In genomic region chr1:118881751-118882150, GRCh38 we compare ENCODE assay signal across 30 cellular contexts.
"Had no signal": no experiment of that assay in that cellular context is flagged by ENCODE, and none has a peak within 500 bp of the region (broad histone marks: within the 10 kb centered on the region; RNA-seq: fewer than 3 reads in every experiment).

No MANE protein-coding gene starts in this region.

- H3K27ac ChIP-seq: ascending aorta, cardiac muscle cell had no signal

- H3K27me3 Mint-ChIP-seq: activated CD4-positive, alpha-beta T cell treated with anti-CD3 and anti-CD28 coated beads, Interleukin-2, amount 10 ng/mL, durations not matched to agents 24 days and 14 days; activated CD8-positive, alpha-beta T cell treated with anti-CD3 and anti-CD28 coated beads for 36 hours; activated naive CD4-positive, alpha-beta T cell treated with anti-CD3 and anti-CD28 coated beads, Interleukin-2, amount 50 U/mL, for 24 hours; activated naive CD8-positive, alpha-beta T cell treated with anti-CD3 and anti-CD28 coated beads, Interleukin-2, amount 10 ng/mL, durations not matched to agents 7 days and 5 days; central memory CD8-positive, alpha-beta T cell had no signal

- H3K4me3 ChIP-seq: ascending aorta, cardiac muscle cell, MG63 had no signal

- H3K4me3 Mint-ChIP-seq: activated CD4-positive, alpha-beta T cell treated with anti-CD3 and anti-CD28 coated beads, Interleukin-2, amount 10 ng/mL, durations not matched to agents 24 days and 14 days; activated CD8-positive, alpha-beta T cell treated with anti-CD3 and anti-CD28 coated beads for 36 hours; activated naive CD4-positive, alpha-beta T cell treated with anti-CD3 and anti-CD28 coated beads, Interleukin-2, amount 50 U/mL, for 24 hours; activated naive CD8-positive, alpha-beta T cell treated with anti-CD3 and anti-CD28 coated beads, Interleukin-2, amount 10 ng/mL, durations not matched to agents 7 days and 5 days; activated T-cell treated with anti-CD3 and anti-CD28 coated beads, Interleukin-2, amount 50 U/mL, for 72 hours; activated T-helper 17 cell treated with anti-CD3 and anti-CD28 coated beads, Interleukin-2, amount 50 U/mL, for 72 hours; central memory CD8-positive, alpha-beta T cell had no signal

- H3K27me3 ChIP-seq: ascending aorta, cardiac muscle cell, MG63 had no signal

- H3K9me3 Mint-ChIP-seq: activated CD4-positive, alpha-beta T cell treated with anti-CD3 and anti-CD28 coated beads, Interleukin-2, amount 10 ng/mL, durations not matched to agents 24 days and 14 days; activated CD8-positive, alpha-beta T cell treated with anti-CD3 and anti-CD28 coated beads for 36 hours; activated T-helper 17 cell treated with anti-CD3 and anti-CD28 coated beads, Interleukin-2, amount 50 U/mL, for 72 hours had no signal

- H3K27ac Mint-ChIP-seq: activated CD4-positive, alpha-beta T cell treated with anti-CD3 and anti-CD28 coated beads, Interleukin-2, amount 10 ng/mL, durations not matched to agents 24 days and 14 days; activated CD8-positive, alpha-beta T cell treated with anti-CD3 and anti-CD28 coated beads for 36 hours; activated naive CD4-positive, alpha-beta T cell treated with anti-CD3 and anti-CD28 coated beads, Interleukin-2, amount 50 U/mL, for 24 hours; activated naive CD8-positive, alpha-beta T cell treated with anti-CD3 and anti-CD28 coated beads, Interleukin-2, amount 10 ng/mL, durations not matched to agents 7 days and 5 days; activated T-cell treated with anti-CD3 and anti-CD28 coated beads, Interleukin-2, amount 50 U/mL, for 72 hours; activated T-helper 17 cell treated with anti-CD3 and anti-CD28 coated beads, Interleukin-2, amount 50 U/mL, for 72 hours had no signal

- DNase-seq: activated CD4-positive, alpha-beta T cell treated with anti-CD3 and anti-CD28 coated beads, Interleukin-2, amount 10 ng/mL, durations not matched to agents 24 days and 14 days; activated CD4-positive, alpha-beta T cell treated with anti-CD3 and anti-CD28 coated beads, Interleukin-2, amount 50 U/mL, for 4 hours; activated CD8-positive, alpha-beta T cell treated with anti-CD3 and anti-CD28 coated beads for 36 hours; activated effector memory CD4-positive, alpha-beta T cell treated with anti-CD3 and anti-CD28 coated beads, Interleukin-2, amount 50 U/mL, for 16 hours; activated naive CD4-positive, alpha-beta T cell; activated naive CD8-positive, alpha-beta T cell treated with anti-CD3 and anti-CD28 coated beads, Interleukin-2, amount 10 ng/mL, durations not matched to agents 7 days and 5 days; activated T-cell treated with anti-CD3 and anti-CD28 coated beads, Interleukin-2, amount 50 U/mL, for 1 hour; activated T-cell treated with anti-CD3 and anti-CD28 coated beads, Interleukin-2, amount 50 U/mL, for 72 hours; amygdala; Karpas-422; KBM-7; MG63; NCI-H1048; NCI-H1105 treated with DMSO at 0.1 percent for 48 hours; NCI-H1436; NCI-H1694 treated with DMSO at 0.1 percent for 48 hours; NCI-H2029; NCI-H345; NCI-H524 treated with DMSO at 0.1 percent for 48 hours; SIG-M5; SW 1271; T-helper 1 cell; T1000 had no signal

- H3K36me3 ChIP-seq: ascending aorta, cardiac muscle cell had no signal

- H3K4me1 Mint-ChIP-seq: activated CD4-positive, alpha-beta T cell treated with anti-CD3 and anti-CD28 coated beads, Interleukin-2, amount 10 ng/mL, durations not matched to agents 24 days and 14 days; activated naive CD4-positive, alpha-beta T cell treated with anti-CD3 and anti-CD28 coated beads, Interleukin-2, amount 50 U/mL, for 24 hours; activated naive CD8-positive, alpha-beta T cell treated with anti-CD3 and anti-CD28 coated beads, Interleukin-2, amount 10 ng/mL, durations not matched to agents 7 days and 5 days; activated T-helper 17 cell treated with anti-CD3 and anti-CD28 coated beads, Interleukin-2, amount 50 U/mL, for 72 hours; central memory CD8-positive, alpha-beta T cell had no signal

- H3K36me3 Mint-ChIP-seq: activated naive CD4-positive, alpha-beta T cell treated with anti-CD3 and anti-CD28 coated beads, Interleukin-2, amount 50 U/mL, for 24 hours; activated naive CD8-positive, alpha-beta T cell treated with anti-CD3 and anti-CD28 coated beads, Interleukin-2, amount 10 ng/mL, durations not matched to agents 7 days and 5 days had no signal

- H3K9me3 ChIP-seq: ascending aorta, MG63 had no signal

- ATAC-seq: activated CD8-positive, alpha-beta T cell treated with anti-CD3 and anti-CD28 coated beads for 36 hours; activated T-cell treated with anti-CD3 and anti-CD28 coated beads, Interleukin-2, amount 50 U/mL, for 72 hours; activated T-helper 17 cell treated with anti-CD3 and anti-CD28 coated beads, Interleukin-2, amount 50 U/mL, for 72 hours; Panc1; SK-N-SH treated with all-trans-retinoic acid at 6 μM for 48 hours had no signal

- H3K4me1 ChIP-seq: ascending aorta had no signal
